In the genomic region with DNA sequence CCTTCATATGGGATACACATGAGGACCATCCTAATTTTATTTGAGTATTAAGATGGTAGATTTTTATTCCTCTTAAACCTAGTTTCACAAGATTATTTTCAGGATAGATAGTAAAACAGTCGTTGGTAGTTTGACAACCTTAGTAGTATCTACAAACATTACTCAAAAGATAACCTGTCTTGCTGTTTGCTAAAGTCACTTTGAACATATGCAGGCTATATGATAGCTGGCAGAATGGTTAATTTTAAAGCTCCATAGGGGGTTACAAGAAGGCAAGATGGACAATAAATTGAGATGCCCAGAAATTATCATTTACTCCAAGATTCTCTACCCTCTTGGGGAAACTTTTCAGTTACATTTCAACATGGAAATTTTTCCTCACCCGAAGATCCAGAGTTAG, we compare ENCODE assay signal across 33 cellular contexts.
"Had no signal": no experiment of that assay in that cellular context is flagged by ENCODE, and none has a peak within 500 bp of the region (broad histone marks: within the 10 kb centered on the region; RNA-seq: fewer than 3 reads in every experiment).

No MANE protein-coding gene starts in this region.

- DNase-seq: Karpas-422, Kasumi-1, MG63, MM.1S, MV-4-11, NCI-H1048, NCI-H1092, NCI-H1092 treated with DMSO at 0.1 percent for 48 hours, NCI-H1105, NCI-H1105 treated with DMSO at 0.1 percent for 48 hours, NCI-H1417, NCI-H1417 treated with DMSO at 0.1 percent for 48 hours, NCI-H1436, NCI-H1436 treated with DMSO at 0.1 percent for 48 hours, NCI-H146, NCI-H1694, NCI-H1694 treated with DMSO at 0.1 percent for 48 hours, NCI-H187, NCI-H187 treated with DMSO at 0.1 percent for 48 hours, NCI-H2029, NCI-H2029 treated with DMSO at 0.1 percent for 48 hours, NCI-H2081, NCI-H2081 treated with DMSO at 0.1 percent for 48 hours, NCI-H2107, NCI-H2171, NCI-H2171 treated with DMSO at 0.1 percent for 48 hours, NCI-H2227 treated with DMSO at 0.1 percent for 48 hours, NCI-H226, NCI-H345, NCI-H446, NCI-H446 treated with DMSO at 0.1 percent for 48 hours, NCI-H510A, NCI-H524 had no signal

- H3K36me3 ChIP-seq: MG63 had no signal

- H3K27me3 ChIP-seq: MG63 had no signal

- H3K4me3 ChIP-seq: MG63 had no signal

- H3K9me3 ChIP-seq: MG63 had no signal
